12 cellular contexts compared by ENCODE assay signal in genomic region chr6:82687855-82688254, GRCh38.
"Had no signal": no experiment of that assay in that cellular context is flagged by ENCODE, and none has a peak within 500 bp of the region (broad histone marks: within the 10 kb centered on the region; RNA-seq: fewer than 3 reads in every experiment).

No MANE protein-coding gene starts in this region.

- H3K9me3 ChIP-seq: esophagus muscularis mucosa, neutrophil, upper lobe of left lung had no signal

- H3K27me3 Mint-ChIP-seq: naive B cell; stimulated activated naive CD8-positive, alpha-beta T cell treated with anti-CD3 and anti-CD28 coated beads, Interleukin-15, amount 100 ng/mL, for 72 hours had no signal

- H3K4me1 ChIP-seq: parathyroid adenoma, upper lobe of left lung had no signal

- H3K36me3 ChIP-seq: esophagus muscularis mucosa, neutrophil, upper lobe of left lung had no signal

- H3K27me3 ChIP-seq: esophagus muscularis mucosa, neutrophil, upper lobe of left lung had no signal

- H3K4me3 Mint-ChIP-seq: activated naive CD4-positive, alpha-beta T cell treated with anti-CD3 and anti-CD28 coated beads for 36 hours; naive B cell; stimulated activated naive CD8-positive, alpha-beta T cell treated with anti-CD3 and anti-CD28 coated beads, Interleukin-15, amount 100 ng/mL, for 72 hours had no signal

- H3K36me3 Mint-ChIP-seq: naive B cell had no signal

- H3K9ac ChIP-seq: parathyroid adenoma had no signal

- ATAC-seq: activated CD4-positive, CD25-positive, alpha-beta regulatory T cell treated with anti-CD3 and anti-CD28 coated beads, Interleukin-2, amount 50 U/mL, for 24 hours; stimulated activated naive CD8-positive, alpha-beta T cell treated with anti-CD3 and anti-CD28 coated beads, Interleukin-15, amount 100 ng/mL, for 72 hours had no signal

- H3K9me3 Mint-ChIP-seq: stimulated activated naive CD8-positive, alpha-beta T cell treated with anti-CD3 and anti-CD28 coated beads, Interleukin-15, amount 100 ng/mL, for 72 hours had no signal

- H3K27ac ChIP-seq: esophagus muscularis mucosa, neutrophil, parathyroid adenoma, upper lobe of left lung had no signal

- H3K4me1 Mint-ChIP-seq: naive B cell; stimulated activated naive CD8-positive, alpha-beta T cell treated with anti-CD3 and anti-CD28 coated beads, Interleukin-15, amount 100 ng/mL, for 72 hours had no signal

- DNase-seq: activated naive CD4-positive, alpha-beta T cell treated with anti-CD3 and anti-CD28 coated beads for 36 hours; hippocampal formation; naive B cell; stimulated activated CD4-positive, alpha-beta T cell treated with anti-CD3 and anti-CD28 coated beads, Interleukin-1b, Interleukin-23, amount 100 ng/mL, for 48 hours; stimulated activated naive CD8-positive, alpha-beta T cell treated with anti-CD3 and anti-CD28 coated beads, Interleukin-15, amount 100 ng/mL, for 72 hours; SW 1271; upper lobe of left lung had no signal

- H3K4me3 ChIP-seq: esophagus muscularis mucosa, lung, upper lobe of left lung had no signal

- H3K27ac Mint-ChIP-seq: activated naive CD4-positive, alpha-beta T cell treated with anti-CD3 and anti-CD28 coated beads for 36 hours; stimulated activated naive CD8-positive, alpha-beta T cell treated with anti-CD3 and anti-CD28 coated beads, Interleukin-15, amount 100 ng/mL, for 72 hours had no signal
